ENCODE assay signal across 35 cellular contexts in genomic region chr21:40315647-40316046, GRCh38.
"Had no signal": no experiment of that assay in that cellular context is flagged by ENCODE, and none has a peak within 500 bp of the region (broad histone marks: within the 10 kb centered on the region; RNA-seq: fewer than 3 reads in every experiment).

No MANE protein-coding gene starts in this region.

- H3K36me3 ChIP-seq: MG63 had no signal

- DNase-seq: Karpas-422, Kasumi-1, MG63, MM.1S, MV-4-11, NCI-H1048, NCI-H1092, NCI-H1092 treated with DMSO at 0.1 percent for 48 hours, NCI-H1105, NCI-H1105 treated with DMSO at 0.1 percent for 48 hours, NCI-H1417, NCI-H1417 treated with DMSO at 0.1 percent for 48 hours, NCI-H1436, NCI-H1436 treated with DMSO at 0.1 percent for 48 hours, NCI-H146, NCI-H1694, NCI-H1694 treated with DMSO at 0.1 percent for 48 hours, NCI-H187, NCI-H187 treated with DMSO at 0.1 percent for 48 hours, NCI-H1930, NCI-H2029, NCI-H2029 treated with DMSO at 0.1 percent for 48 hours, NCI-H2081, NCI-H2081 treated with DMSO at 0.1 percent for 48 hours, NCI-H2107, NCI-H2171, NCI-H2171 treated with DMSO at 0.1 percent for 48 hours, NCI-H2227 treated with DMSO at 0.1 percent for 48 hours, NCI-H226, NCI-H345, NCI-H446, NCI-H446 treated with DMSO at 0.1 percent for 48 hours, NCI-H510A, NCI-H510A treated with DMSO at 0.1 percent for 48 hours had no signal

- H3K9me3 ChIP-seq: MG63 had no signal

- H3K27ac ChIP-seq: KMS-11 had no signal

- H3K4me3 ChIP-seq: MG63 had no signal

- H3K27me3 ChIP-seq: MG63 had no signal

- H3K4me2 ChIP-seq: KMS-11 had no signal

- H3K9ac ChIP-seq: KMS-11 had no signal
